In genomic region chr1:176480750-176481149, GRCh38 we compare ENCODE assay signal across 28 cellular contexts.
"Had no signal": no experiment of that assay in that cellular context is flagged by ENCODE, and none has a peak within 500 bp of the region (broad histone marks: within the 10 kb centered on the region; RNA-seq: fewer than 3 reads in every experiment).

No MANE protein-coding gene starts in this region.

- DNase-seq: stimulated activated CD4-positive, alpha-beta T cell treated with anti-CD3 and anti-CD28 coated beads, Interleukin-2, amount 100 ng/mL, for 48 hours; stimulated activated CD4-positive, alpha-beta T cell treated with anti-CD3 and anti-CD28 coated beads, Interleukin-4, amount 100 ng/mL, for 1 hour; stimulated activated CD4-positive, alpha-beta T cell treated with anti-CD3 and anti-CD28 coated beads, Interleukin-4, amount 100 ng/mL, for 24 hours; stimulated activated CD4-positive, alpha-beta T cell treated with anti-CD3 and anti-CD28 coated beads, Interleukin-4, amount 100 ng/mL, for 4 hours; stimulated activated CD8-positive, alpha-beta memory T cell treated with anti-CD3 and anti-CD28 coated beads, Interleukin-4, amount 100 ng/mL, for 48 hours; stimulated activated naive B cell treated with anti-CD40 and anti-IgM and Interleukin-4, amounts not matched to agents 10 μg/mL and 1 μg/mL and 100 μg/mL, for 72 hours; stimulated activated naive CD4-positive, alpha-beta T cell; stimulated activated naive CD4-positive, alpha-beta T cell treated with Interleukin-2 at 50 U/mL for 16 hours; stimulated activated naive CD8-positive, alpha-beta T cell treated with anti-CD3 and anti-CD28 coated beads, Interleukin-15, amount 100 ng/mL, for 72 hours; stimulated activated naive CD8-positive, alpha-beta T cell treated with anti-CD3 and anti-CD28 coated beads, Interleukin-15, Interleukin-2, amounts not matched to agents 100 U/mL and 50 U/mL, for 24 hours; stomach; substantia nigra; testis; thyroid gland; tibial artery; transverse colon; upper lobe of left lung; upper lobe of right lung; uterus had no signal

- ATAC-seq: stimulated activated naive B cell treated with anti-CD40 and anti-IgM and Interleukin-4, amounts not matched to agents 10 μg/mL and 1 μg/mL and 100 μg/mL, for 72 hours; stimulated activated naive CD8-positive, alpha-beta T cell treated with anti-CD3 and anti-CD28 coated beads, Interleukin-15, amount 100 ng/mL, for 72 hours; stimulated activated naive CD8-positive, alpha-beta T cell treated with anti-CD3 and anti-CD28 coated beads, Interleukin-15, Interleukin-2, amounts not matched to agents 100 U/mL and 50 U/mL, for 24 hours; upper lobe of right lung had no signal

- H3K9me3 ChIP-seq: stomach, suprapubic skin, testis, thoracic aorta, thyroid gland, tibial artery, tibial nerve, transverse colon, upper lobe of left lung, upper lobe of right lung, uterus, vagina had no signal

- H3K4me3 ChIP-seq: stomach, suprapubic skin, testis, thoracic aorta, thyroid gland, tibial artery, tibial nerve, transverse colon, upper lobe of left lung, upper lobe of right lung, uterus, vagina had no signal

- FAIRE-seq: urothelium cell line had no signal

- H3K4me1 Mint-ChIP-seq: stimulated activated effector memory CD8-positive, alpha-beta T cell treated with anti-CD3 and anti-CD28 coated beads, Interleukin-12 subunit alpha, Interleukin-12 subunit beta, amount 100 ng/mL, for 72 hours; stimulated activated memory B cell treated with anti-CD40 and anti-IgM and Interleukin-4, amounts not matched to agents 10 μg/mL and 1 μg/mL and 100 μg/mL, for 72 hours; stimulated activated naive B cell treated with anti-CD40 and anti-IgM and Interleukin-4, amounts not matched to agents 10 μg/mL and 1 μg/mL and 100 μg/mL, for 72 hours; stimulated activated naive CD8-positive, alpha-beta T cell treated with anti-CD3 and anti-CD28 coated beads, Interleukin-15, amount 100 ng/mL, for 72 hours had no signal

- H3K27me3 ChIP-seq: suprapubic skin, testis, thyroid gland, tibial artery, tibial nerve, transverse colon, upper lobe of left lung, upper lobe of right lung, uterus, vagina had no signal

- H3K27ac ChIP-seq: stomach, suprapubic skin, testis, thoracic aorta, thyroid gland, tibial artery, tibial nerve, transverse colon, upper lobe of left lung, upper lobe of right lung, uterus, vagina had no signal

- H3K36me3 Mint-ChIP-seq: stimulated activated effector memory CD8-positive, alpha-beta T cell treated with anti-CD3 and anti-CD28 coated beads, Interleukin-12 subunit alpha, Interleukin-12 subunit beta, amount 100 ng/mL, for 72 hours; stimulated activated memory B cell treated with anti-CD40 and anti-IgM and Interleukin-4, amounts not matched to agents 10 μg/mL and 1 μg/mL and 100 μg/mL, for 72 hours; stimulated activated naive B cell treated with anti-CD40 and anti-IgM and Interleukin-4, amounts not matched to agents 10 μg/mL and 1 μg/mL and 100 μg/mL, for 72 hours; type B pancreatic cell had no signal

- H3K4me1 ChIP-seq: stomach, suprapubic skin, testis, thyroid gland, tibial artery, tibial nerve, transverse colon, upper lobe of left lung, upper lobe of right lung, uterus, vagina had no signal

- H3K36me3 ChIP-seq: stomach, suprapubic skin, thoracic aorta, thyroid gland, tibial artery, tibial nerve, transverse colon, upper lobe of left lung, upper lobe of right lung, uterus, vagina had no signal

- H3K27me3 Mint-ChIP-seq: stimulated activated naive B cell treated with anti-CD40 and anti-IgM and Interleukin-4, amounts not matched to agents 10 μg/mL and 1 μg/mL and 100 μg/mL, for 72 hours; type B pancreatic cell had no signal

- H3K27ac Mint-ChIP-seq: stimulated activated effector memory CD8-positive, alpha-beta T cell treated with anti-CD3 and anti-CD28 coated beads, Interleukin-12 subunit alpha, Interleukin-12 subunit beta, amount 100 ng/mL, for 72 hours; stimulated activated memory B cell treated with anti-CD40 and anti-IgM and Interleukin-4, amounts not matched to agents 10 μg/mL and 1 μg/mL and 100 μg/mL, for 72 hours; stimulated activated naive B cell treated with anti-CD40 and anti-IgM and Interleukin-4, amounts not matched to agents 10 μg/mL and 1 μg/mL and 100 μg/mL, for 72 hours; stimulated activated naive CD8-positive, alpha-beta T cell treated with anti-CD3 and anti-CD28 coated beads, Interleukin-15, amount 100 ng/mL, for 72 hours; stimulated activated naive CD8-positive, alpha-beta T cell treated with anti-CD3 and anti-CD28 coated beads, Interleukin-15, Interleukin-2, amounts not matched to agents 100 ng/mL and 50 ng/mL, for 24 hours; type B pancreatic cell had no signal

- H3K4me3 Mint-ChIP-seq: stimulated activated effector memory CD8-positive, alpha-beta T cell treated with anti-CD3 and anti-CD28 coated beads, Interleukin-12 subunit alpha, Interleukin-12 subunit beta, amount 100 ng/mL, for 72 hours; stimulated activated memory B cell treated with anti-CD40 and anti-IgM and Interleukin-4, amounts not matched to agents 10 μg/mL and 1 μg/mL and 100 μg/mL, for 72 hours; stimulated activated naive B cell treated with anti-CD40 and anti-IgM and Interleukin-4, amounts not matched to agents 10 μg/mL and 1 μg/mL and 100 μg/mL, for 72 hours; stimulated activated naive CD8-positive, alpha-beta T cell treated with anti-CD3 and anti-CD28 coated beads, Interleukin-15, amount 100 ng/mL, for 72 hours; stimulated activated naive CD8-positive, alpha-beta T cell treated with anti-CD3 and anti-CD28 coated beads, Interleukin-15, Interleukin-2, amounts not matched to agents 100 ng/mL and 50 ng/mL, for 24 hours; type B pancreatic cell had no signal

- H3K9me3 Mint-ChIP-seq: stimulated activated naive CD8-positive, alpha-beta T cell treated with anti-CD3 and anti-CD28 coated beads, Interleukin-15, amount 100 ng/mL, for 72 hours; type B pancreatic cell had no signal
